In genomic region chr19:13267889-13268288, GRCh38 we compare ENCODE assay signal across 28 cellular contexts.
DNase-seq lines count a peak whose midpoint lies in the region; ATAC-seq, FAIRE-seq and TF ChIP-seq lines count a peak whose summit lies in the region.
"Had no signal": no experiment of that assay in that cellular context is flagged by ENCODE, and none has a peak within 500 bp of the region (broad histone marks: within the 10 kb centered on the region; RNA-seq: fewer than 3 reads in every experiment).

No MANE protein-coding gene starts in this region.

- peaks cover 4% of the 10 kb centered on the region; the same call in 1 of the 2 replicates for H3K9me3 ChIP-seq in IMR-90 (ENCODE audit: control insufficient read depth, insufficient read depth, low read length)
- no peaks in the 10 kb centered on the region for H3K9me3 ChIP-seq in K562 (replicated peaks; ENCODE audit: control insufficient read depth, insufficient read depth, low read depth, low read length)
- no peaks in the 10 kb centered on the region for H3K9me3 ChIP-seq in vagina
- H3K9me3 ChIP-seq: BE2C had no signal

- no peaks in the 10 kb centered on the region for H3K79me2 ChIP-seq in K562 (ENCODE audit: control insufficient read depth, insufficient read depth, low read length)

- H3K4me3 ChIP-seq in IMR-90 (ENCODE audit: insufficient read depth, low read depth, low read length) (no peak overlapping the region), K562 (no peak overlapping the region), vagina (no peak overlapping the region)
- H3K4me3 ChIP-seq: BLaER1 had no signal

- CTCF ChIA-PET in IMR-90 (lab: Yijun Ruan, JAX) (no interaction called here), K562 (lab: Yijun Ruan, JAX; ENCODE audit: low intra/inter-chr PET ratio) (interaction anchor here (1.0 kb wide), 1 partner anchor 290 kb away, joined by 4 read pairs; no protein-coding TSS in a partner anchor)

- H3K23ac ChIP-seq in IMR-90 (ENCODE audit: low read depth, low read length): 0 out of 2 replicates have a peak overlapping the region, but pooled peaks have one; percentile 2

- H4K91ac ChIP-seq in IMR-90 (ENCODE audit: insufficient read depth, low read depth, low read length): no peak overlapping the region

- no peak for TF ChIP-seq CTCF in IMR-90 (conservative IDR thresholded peaks at IDR 0.05; ENCODE audit: low read depth, low read length)
- TF ChIP-seq CTCF in K562 (IDR thresholded peaks at IDR 0.05 in 2 of 3, conservative IDR thresholded peaks at IDR 0.05 in 1 of 3; ENCODE audit: insufficient read depth in 2 of 3, low read depth in 1 of 3, low read length in 3 of 3): no peak
- TF ChIP-seq CTCF in progenitor cell of endocrine pancreas (IDR thresholded peaks at IDR 0.05; ENCODE audit: unreplicated experiment): no peak
- no peak for TF ChIP-seq CTCF in vagina (IDR thresholded peaks at IDR 0.05)

- H3K4me3 Mint-ChIP-seq in progenitor cell of endocrine pancreas (ENCODE audit: low read depth): no peak overlapping the region
- H3K4me3 Mint-ChIP-seq: CD14-positive monocyte; CD4-positive, alpha-beta memory T cell; CD4-positive, CD25-positive, alpha-beta regulatory T cell; CD8-positive, alpha-beta memory T cell had no signal

- peak; percentile 17 for DNase-seq in ELR (ENCODE audit: low read depth)
- peak; percentile 51 for DNase-seq in IMR-90
- DNase-seq in K562 (ENCODE audit: extremely low read depth in 1 of 4, low spot score in 3 of 4): no peak
- DNase-seq in progenitor cell of endocrine pancreas (ENCODE audit: low spot score, unreplicated experiment): no peak
- DNase-seq in vagina (ENCODE audit: extremely low spot score in 2 of 2): no peak
- DNase-seq in NCI-H1092 (lab: John Stamatoyannopoulos, UW): no peak
- no peak for DNase-seq in NCI-H446 (lab: John Stamatoyannopoulos, UW)
- DNase-seq: 8988T; ACHN; BE2C; C1 segment of cervical spinal cord; CD4-positive, alpha-beta memory T cell; CD4-positive, CD25-positive, alpha-beta regulatory T cell; CD8-positive, alpha-beta memory T cell; COR-L47; DMS 273 treated with DMSO at 0.1 percent for 48 hours; DMS153; DMS53; DMS79; DND-41; EL; GF-D8 had no signal

- no peaks in the 10 kb centered on the region for H3K4me1 Mint-ChIP-seq in progenitor cell of endocrine pancreas (ENCODE audit: low read depth)
- H3K4me1 Mint-ChIP-seq: CD14-positive monocyte; CD4-positive, alpha-beta memory T cell; CD4-positive, CD25-positive, alpha-beta regulatory T cell; CD8-positive, alpha-beta memory T cell had no signal

- BruUV-seq in IMR-90 (replicated peaks; lab: Mats Ljungman, UMichigan) (no TSS peak), K562 (replicated peaks; lab: Mats Ljungman, UMichigan) (no TSS peak)

- H2AK5ac ChIP-seq in IMR-90 (ENCODE audit: low read depth, low read length): peak overlapping the region; percentile 15; the same call in 1 of the 2 replicates

- TF ChIP-seq POLR2A in IMR-90 (IDR thresholded peaks at IDR 0.05; ENCODE audit: low read depth, low read length): no peak
- TF ChIP-seq POLR2A in K562 (conservative IDR thresholded peaks at IDR 0.05): no peak
- no peak for TF ChIP-seq POLR2A in vagina (IDR thresholded peaks at IDR 0.05)

- no peak overlapping the region; the same call in 1 of the 2 replicates for H2BK120ac ChIP-seq in IMR-90 (ENCODE audit: low read depth, low read length)

- intact Hi-C loops in IMR-90 (cut with micrococcal nuclease) (no loop called here), K562 (cut with micrococcal nuclease) (no loop called here), vagina (cut with DNase I) (no loop called here)

- FAIRE-seq in K562 (lab: Jason Lieb, UNC): no peak
- FAIRE-seq: A204.1, G401.6, GM12891, GM19239 had no signal

- H3K9me1 ChIP-seq in IMR-90 (ENCODE audit: insufficient read depth, low read length) (no peaks in the 10 kb centered on the region), K562 (ENCODE audit: control insufficient read depth, insufficient read depth, low read length) (no peaks in the 10 kb centered on the region)

- H2BK15ac ChIP-seq in IMR-90 (ENCODE audit: low read depth, low read length): no peak overlapping the region

- H3K56ac ChIP-seq in IMR-90 (ENCODE audit: extremely low read depth, insufficient read depth, low read length): no peak overlapping the region

- no peak overlapping the region for H2BK5ac ChIP-seq in IMR-90 (ENCODE audit: low read depth, low read length, poor library complexity, severe bottlenecking)

- in situ Hi-C loops in IMR-90 (cut with MboI; ENCODE audit: low sequenced_read_pairs): no loop called here
- in situ Hi-C loops in K562 (cut with MboI): no loop called here

- H2BK20ac ChIP-seq in IMR-90 (ENCODE audit: low read depth, low read length): no peak overlapping the region; the same call in 1 of the 2 replicates

- no peak overlapping the region for H3K4ac ChIP-seq in IMR-90 (ENCODE audit: low read depth, low read length)

- H3K27ac ChIP-seq in IMR-90 (ENCODE audit: insufficient read depth, low read length) (no peak overlapping the region), K562 (ENCODE audit: extremely low read depth, low read depth, low read length) (no peak overlapping the region), vagina (no peak overlapping the region)
- H3K27ac ChIP-seq: BLaER1 had no signal

- H3K27me3 Mint-ChIP-seq in progenitor cell of endocrine pancreas: peaks cover 13% of the 10 kb centered on the region

- dilution Hi-C loops in IMR-90 (cut with HindIII; ENCODE audit: low sequenced_read_pairs, unreplicated experiment): no loop called here

- TF ChIP-seq RAD21 in IMR-90 (IDR thresholded peaks at IDR 0.05; ENCODE audit: low read length) (no peak), K562 (CRISPR knock-in tag; conservative IDR thresholded peaks at IDR 0.05 in 1 of 2, IDR thresholded peaks at IDR 0.05 in 1 of 2) (no peak)

- H3K9me3 Mint-ChIP-seq in progenitor cell of endocrine pancreas (ENCODE audit: low read depth): no peaks in the 10 kb centered on the region
- H3K9me3 Mint-ChIP-seq: CD8-positive, alpha-beta memory T cell had no signal

- H4K20me1 ChIP-seq in IMR-90 (ENCODE audit: insufficient read depth, low read length) (no peaks in the 10 kb centered on the region), K562 (replicated peaks; ENCODE audit: control insufficient read depth, insufficient read depth, low read length) (no peaks in the 10 kb centered on the region; the same call in 1 of the 2 replicates)
- H4K20me1 ChIP-seq: BLaER1 had no signal

- 67% methylated on average over 1 of the region's 4 CpGs; no CpG with 5 or more reads in 1 of the 2 experiments for WGBS in IMR-90 (ENCODE audit: extremely low coverage in 2 of 2, insufficient read length in 1 of 2), 2 experiments
- 5% methylated on average over 4 of the region's 4 CpGs for WGBS in K562 (ENCODE audit: insufficient coverage, low coverage, missing lambda C conversion rate)

- H3K36me3 ChIP-seq in IMR-90 (ENCODE audit: control insufficient read depth, insufficient read depth, low read length): peaks cover 3% of the 10 kb centered on the region; the same call in 1 of the 2 replicates
- no peaks in the 10 kb centered on the region for H3K36me3 ChIP-seq in K562 (ENCODE audit: control insufficient read depth, insufficient read depth, low read length)
- H3K36me3 ChIP-seq in vagina: no peaks in the 10 kb centered on the region
- H3K36me3 ChIP-seq: BE2C had no signal

- peak overlapping the region; percentile 52 for H3K27ac Mint-ChIP-seq in progenitor cell of endocrine pancreas
- H3K27ac Mint-ChIP-seq: CD4-positive, alpha-beta memory T cell; CD8-positive, alpha-beta memory T cell had no signal

- peak; percentile 86 for ATAC-seq in IMR-90 (ENCODE audit: low read depth)
- peak; percentile 33; the same call in 1 of the 3 replicates for ATAC-seq in K562

- H2AK9ac ChIP-seq in IMR-90 (replicated peaks; ENCODE audit: low read depth, low read length, poor library complexity): peak overlapping the region; percentile 67

- no peak for TF ChIP-seq EP300 in K562 (IDR thresholded peaks at IDR 0.05; ENCODE audit: low read length)

- no peak overlapping the region for H3K14ac ChIP-seq in IMR-90 (replicated peaks; ENCODE audit: low read depth, low read length)

- H2AFZ ChIP-seq in IMR-90 (replicated peaks; ENCODE audit: low read length, poor library complexity) (no peak overlapping the region), K562 (ENCODE audit: low read depth, low read length) (no peak overlapping the region)

- H3K36me3 Mint-ChIP-seq in progenitor cell of endocrine pancreas (ENCODE audit: insufficient read depth): no peaks in the 10 kb centered on the region
- H3K36me3 Mint-ChIP-seq: CD14-positive monocyte; CD4-positive, alpha-beta memory T cell; CD4-positive, CD25-positive, alpha-beta regulatory T cell; CD8-positive, alpha-beta memory T cell had no signal

- POLR2A ChIA-PET in IMR-90 (lab: Charles Lee; ENCODE audit: unreplicated experiment): interaction anchor here (0.6 kb wide), 1 partner anchor 112 kb away, joined by 3 read pairs; no protein-coding TSS in a partner anchor
- POLR2A ChIA-PET in K562 (lab: Yijun Ruan, JAX): interaction anchor here (0.7 kb wide), 1 partner anchor 303 kb away, joined by 3 read pairs; no protein-coding TSS in a partner anchor

- no peak overlapping the region for H4K8ac ChIP-seq in IMR-90 (ENCODE audit: low read depth in 2 of 2, low read length in 2 of 2)

- H3K27me3 ChIP-seq in IMR-90 (ENCODE audit: control insufficient read depth, insufficient read depth, low read length) (peaks cover 3% of the 10 kb centered on the region), K562 (ENCODE audit: control insufficient read depth in 2 of 2, insufficient read depth in 2 of 2, low read length in 2 of 2) (peaks cover 30 to 67% of the 10 kb centered on the region in 2 experiments), vagina (no peaks in the 10 kb centered on the region)
- H3K27me3 ChIP-seq: BLaER1 had no signal

- no peak overlapping the region for H4K5ac ChIP-seq in IMR-90 (ENCODE audit: low read depth, low read length)

- H3K9ac ChIP-seq in IMR-90 (ENCODE audit: low read depth, low read length) (no peak overlapping the region), K562 (ENCODE audit: insufficient read depth in 1 of 2, low read depth in 2 of 2, low read length in 2 of 2) (no peak overlapping the region)
- H3K9ac ChIP-seq: BLaER1 had no signal

- H3K4me2 ChIP-seq in IMR-90 (ENCODE audit: low read depth, low read length): no peak overlapping the region
- H3K4me2 ChIP-seq in K562 (ENCODE audit: insufficient read depth, low read length): no peak overlapping the region
- H3K4me2 ChIP-seq: BLaER1 had no signal

- H3K18ac ChIP-seq in IMR-90 (ENCODE audit: low read depth, low read length): no peak overlapping the region

- H3K79me1 ChIP-seq in IMR-90 (ENCODE audit: low read depth in 1 of 2, low read length in 2 of 2): no peaks in the 10 kb centered on the region

- H3K4me1 ChIP-seq in IMR-90 (ENCODE audit: control insufficient read depth, insufficient read depth, low read length): peaks cover 4% of the 10 kb centered on the region; the same call in 1 of the 2 replicates
- peaks cover 0 to 6% of the 10 kb centered on the region in 2 experiments; a peak in 1 of 5 replicates for H3K4me1 ChIP-seq in K562 (replicated peaks in 1 of 2; ENCODE audit: control insufficient read depth in 2 of 2, insufficient read depth in 2 of 2, low read length in 2 of 2)
- no peaks in the 10 kb centered on the region for H3K4me1 ChIP-seq in vagina
- H3K4me1 ChIP-seq: BE2C had no signal

TF ChIP-seq in IMR-90, 13 proteins besides CTCF, POLR2A, EP300 and RAD21 (continues in another document):
- TF ChIP-seq CHD1 (IDR thresholded peaks at IDR 0.05; ENCODE audit: low read depth, low read length): no peak

TF ChIP-seq in K562, 482 proteins besides CTCF, POLR2A, EP300 and RAD21 (continues in another document):
- peak; percentile 37; the same call in 1 of the 2 replicates for TF ChIP-seq BHLHE40 (IDR thresholded peaks at IDR 0.05; ENCODE audit: low read length)

Comparison
In these comparisons a context has a peak if more than half of its experiments do, and no peak if none do; other contexts are left out.
1. DNase-seq: peak in ELR (single experiment) and IMR-90 (single experiment); none in K562 (0 of 4), progenitor cell of endocrine pancreas (single experiment), vagina (0 of 2), NCI-H1092 (single experiment) and NCI-H446 (0 of 2).